In genomic region chr15:99435138-99435695, GRCh38 we compare ENCODE assay signal across 8 cellular contexts.
DNase-seq lines count a peak whose midpoint lies in the region; TF ChIP-seq lines count a peak whose summit lies in the region.

No MANE protein-coding gene starts in this region.

- peak overlapping the region; percentile 24 for H3K4me3 ChIP-seq in DOHH2 (ENCODE audit: low read length)
- peak overlapping the region; percentile 51 for H3K4me3 ChIP-seq in duodenal mucosa (ENCODE audit: low read depth in 1 of 2, low read length in 2 of 2)
- no peak overlapping the region for H3K4me3 ChIP-seq in osteoblast (ENCODE audit: insufficient read depth, low read length)

- H3K9me3 Mint-ChIP-seq in H9, result no peaks in the 10 kb centered on the region

- H3T11ph ChIP-seq in H9 (ENCODE audit: low read length), result no peak overlapping the region

- H2BK20ac ChIP-seq in H9 (ENCODE audit: low read depth, low read length, poor library complexity, severe bottlenecking), result no peak overlapping the region

- H3K56ac ChIP-seq in H9 (ENCODE audit: insufficient read length, low read depth, low read length), result no peak overlapping the region

- H3F3A ChIP-seq in DOHH2 (ENCODE audit: control insufficient read depth, insufficient read depth), result no peaks in the 10 kb centered on the region

- H3K79me2 ChIP-seq in DOHH2 (ENCODE audit: control insufficient read depth, low read length), result no peaks in the 10 kb centered on the region
- H3K79me2 ChIP-seq in osteoblast (ENCODE audit: insufficient read depth, low read length), result no peaks in the 10 kb centered on the region
- H3K79me2 ChIP-seq in H9 (ENCODE audit: insufficient read depth, low read length), result no peaks in the 10 kb centered on the region

- peaks cover 16 to 29% of the 10 kb centered on the region in 2 experiments for H3K4me1 Mint-ChIP-seq in H9

- H3K27me3 Mint-ChIP-seq in H9 (ENCODE audit: low read depth), result no peaks in the 10 kb centered on the region; the same call in 1 of the 2 replicates

- in situ Hi-C loops in GM13976 (cut with MboI; ENCODE audit: low sequenced_read_pairs, unreplicated experiment), result no loop called here

- peak; percentile 16 for DNase-seq in NCI-H2107 (lab: John Stamatoyannopoulos, UW)
- DNase-seq in osteoblast (ENCODE audit: insufficient read length, low spot score, missing footprints), result no peak
- DNase-seq in GM13976 (ENCODE audit: low spot score), result no peak
- DNase-seq in GM03348 (ENCODE audit: low spot score), result no peak
- no peak for DNase-seq in H9
- no peak for DNase-seq in CD1c-positive myeloid dendritic cell (ENCODE audit: extremely low spot score)

- H3K27me3 ChIP-seq in DOHH2 (ENCODE audit: control insufficient read depth, low read length) (peaks cover 38% of the 10 kb centered on the region), duodenal mucosa (ENCODE audit: control insufficient read depth in 1 of 2, insufficient read depth in 2 of 2, low read length in 2 of 2) (no peaks in the 10 kb centered on the region), osteoblast (ENCODE audit: insufficient read depth, low read length) (no peaks in the 10 kb centered on the region), H9 (ENCODE audit: insufficient read depth, low read length) (no peaks in the 10 kb centered on the region)

- H3K9ac ChIP-seq in duodenal mucosa (ENCODE audit: low read depth in 1 of 2, low read length in 2 of 2) (peak overlapping the region; percentile 10 to 47), H9 (ENCODE audit: extremely low read depth, insufficient read length, low read length) (no peak overlapping the region)

- H3K23ac ChIP-seq in H9 (ENCODE audit: insufficient read length, low read depth, low read length), result no peak overlapping the region

- no peak overlapping the region for H2BK12ac ChIP-seq in H9 (ENCODE audit: insufficient read length, low read depth, low read length)

- no peaks in the 10 kb centered on the region for H3K9me3 ChIP-seq in DOHH2 (ENCODE audit: control insufficient read depth, insufficient read depth, low read length)
- H3K9me3 ChIP-seq in duodenal mucosa (ENCODE audit: control insufficient read depth in 1 of 2, low read length in 2 of 2), result no peaks in the 10 kb centered on the region
- no peaks in the 10 kb centered on the region for H3K9me3 ChIP-seq in osteoblast (ENCODE audit: low read depth, low read length)
- H3K9me3 ChIP-seq in H9 (ENCODE audit: control insufficient read depth, low read depth, low read length), result no peaks in the 10 kb centered on the region

- H3K18ac ChIP-seq in H9 (ENCODE audit: insufficient read length, low read depth, low read length), result no peak overlapping the region

- no peak overlapping the region; a peak in 2 of 7 replicates for H3K27ac Mint-ChIP-seq in H9

- no peak overlapping the region for H2AK5ac ChIP-seq in H9 (ENCODE audit: insufficient read length, low read length)

- H4K5ac ChIP-seq in H9 (ENCODE audit: insufficient read length, low read depth, low read length), result no peak overlapping the region

- peaks cover 17% of the 10 kb centered on the region for H3K4me1 ChIP-seq in DOHH2 (ENCODE audit: control insufficient read depth, low read length)
- H3K4me1 ChIP-seq in duodenal mucosa (ENCODE audit: control insufficient read depth in 1 of 2, insufficient read depth in 2 of 2, low read length in 2 of 2), result peaks cover 25 to 27% of the 10 kb centered on the region in 2 donors
- H3K4me1 ChIP-seq in osteoblast (ENCODE audit: insufficient read depth, low read length), result no peaks in the 10 kb centered on the region
- H3K4me1 ChIP-seq in H9 (ENCODE audit: insufficient read depth, low read length), result no peaks in the 10 kb centered on the region

- no CpG with 5 or more reads among the region's 18 CpGs for WGBS in H9 (ENCODE audit: extremely low coverage, insufficient read length, low lambda C conversion rate)

- no peak for TF ChIP-seq CTCF in DOHH2 (IDR thresholded peaks at IDR 0.05; ENCODE audit: low read depth, low read length, poor library complexity, severe bottlenecking)
- TF ChIP-seq CTCF in osteoblast (IDR thresholded peaks at IDR 0.05; ENCODE audit: extremely low read depth, low read depth, low read length), result no peak
- TF ChIP-seq CTCF in GM13976 (IDR thresholded peaks at IDR 0.05; ENCODE audit: borderline replicate concordance, control extremely low read depth, extremely low read depth, insufficient read depth, missing control alignments), result no peak
- no peak for TF ChIP-seq CTCF in H9 (conservative IDR thresholded peaks at IDR 0.05)

- H3K4me3 Mint-ChIP-seq in H9, result no peak overlapping the region

- H3K36me3 Mint-ChIP-seq in H9 (ENCODE audit: insufficient read depth in 1 of 3, low read depth in 3 of 3), result no peaks in the 10 kb centered on the region

- H3K4me2 ChIP-seq in DOHH2 (ENCODE audit: low read length) (peak overlapping the region; percentile 56), osteoblast (ENCODE audit: insufficient read depth, low read length) (peak overlapping the region; percentile 31), H9 (ENCODE audit: insufficient read depth, insufficient read length, low read length) (no peak overlapping the region)

- no peak overlapping the region for H4K8ac ChIP-seq in H9 (replicated peaks; ENCODE audit: insufficient read length, low read depth, low read length)

- H2BK120ac ChIP-seq in H9 (ENCODE audit: low read depth, low read length, poor library complexity, severe bottlenecking), result no peak overlapping the region

- H3K4ac ChIP-seq in H9 (ENCODE audit: low read depth, low read length), result no peak overlapping the region

- no peak overlapping the region; the same call in 1 of the 2 replicates for H3K14ac ChIP-seq in H9 (ENCODE audit: insufficient read depth, low read length)

- H2BK15ac ChIP-seq in H9 (ENCODE audit: low read depth, low read length), result no peak overlapping the region

- H4K20me1 ChIP-seq in DOHH2 (ENCODE audit: control insufficient read depth, insufficient read depth, low read depth, low read length) (no peaks in the 10 kb centered on the region), osteoblast (ENCODE audit: insufficient read depth, low read length) (no peaks in the 10 kb centered on the region), H9 (ENCODE audit: control insufficient read depth, insufficient read depth, insufficient read length) (no peaks in the 10 kb centered on the region)

- no peaks in the 10 kb centered on the region for H3K36me3 ChIP-seq in DOHH2 (ENCODE audit: control insufficient read depth, low read length)
- H3K36me3 ChIP-seq in duodenal mucosa (ENCODE audit: control insufficient read depth in 1 of 2, insufficient read depth in 2 of 2, low read length in 2 of 2), result no peaks in the 10 kb centered on the region
- no peaks in the 10 kb centered on the region for H3K36me3 ChIP-seq in osteoblast (ENCODE audit: insufficient read depth, low read length)

- H3K27ac ChIP-seq in DOHH2 (ENCODE audit: low read depth, low read length) (no peak overlapping the region), duodenal mucosa (ENCODE audit: low read depth, low read length) (no peak overlapping the region), osteoblast (ENCODE audit: low read depth, low read length) (no peak overlapping the region), H9 (ENCODE audit: insufficient read length, low read depth, low read length) (no peak overlapping the region)

- no peak overlapping the region for H4K91ac ChIP-seq in H9 (ENCODE audit: insufficient read length, low read depth, low read length)

- no peaks in the 10 kb centered on the region for H3K23me2 ChIP-seq in H9 (ENCODE audit: insufficient read length, low read depth, low read length, poor library complexity, severe bottlenecking)

- no peaks in the 10 kb centered on the region for H3K79me1 ChIP-seq in H9 (ENCODE audit: insufficient read depth, low read depth, low read length, poor library complexity, severe bottlenecking)

- no peaks in the 10 kb centered on the region for H3K9me2 ChIP-seq in DOHH2 (replicated peaks; ENCODE audit: control insufficient read depth, low read length)

- H2AFZ ChIP-seq in osteoblast (ENCODE audit: low read length) (peak overlapping the region; percentile 57), H9 (ENCODE audit: low read length) (no peak overlapping the region)

- H2BK5ac ChIP-seq in H9 (ENCODE audit: insufficient read length, low read length), result no peak overlapping the region
